Comparison of ENCODE assay signal across 8 cellular contexts in the genomic region with DNA sequence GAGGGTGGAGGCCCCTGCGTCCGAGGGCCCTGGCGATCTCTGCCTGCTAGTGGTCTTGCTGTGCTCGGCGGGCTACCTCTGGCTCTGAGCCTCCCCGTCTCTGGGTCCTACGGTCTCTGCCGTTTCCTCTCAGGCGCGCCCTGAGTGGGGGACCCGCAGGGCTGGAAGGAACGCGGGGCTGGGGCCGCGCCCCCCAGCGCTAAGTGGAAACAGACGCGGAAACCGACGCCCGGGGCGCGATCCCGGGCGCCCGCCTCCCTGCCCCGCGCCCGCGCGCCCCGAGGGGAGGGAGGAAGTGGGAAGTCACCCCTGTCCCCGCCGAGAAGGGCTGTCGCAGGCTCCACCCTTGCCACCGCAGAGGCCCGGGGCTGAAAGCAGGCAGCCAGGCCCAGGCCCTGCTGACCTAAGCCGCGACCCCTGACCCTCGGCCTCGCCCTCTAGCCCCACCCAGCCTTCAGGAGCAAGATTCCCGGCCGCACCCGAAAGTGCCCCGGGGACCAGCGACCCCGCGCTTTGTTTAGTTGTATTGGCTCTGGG. TPM values are rescaled to one million over a fixed set of nuclear protein-coding genes. Genes with fewer than 3 reads are reported as not detected.
DNase-seq lines count a peak whose midpoint lies in the region; ATAC-seq, FAIRE-seq and TF ChIP-seq lines count a peak whose summit lies in the region.

No MANE protein-coding gene starts in this region.

- no peak for FAIRE-seq in urothelium cell line (lab: Jason Lieb, UNC)

- peak overlapping the region; percentile 97 to 98 for H3K27ac ChIP-seq in tibial artery

- no peaks in the 10 kb centered on the region for H3K9me3 ChIP-seq in NT2/D1 (ENCODE audit: insufficient read depth, low read length)
- no peaks in the 10 kb centered on the region for H3K9me3 ChIP-seq in tibial artery

- peak; percentile 3 for ATAC-seq in memory B cell (ENCODE audit: low read depth)
- ATAC-seq in HG02642 (IDR thresholded peaks at IDR 0.05; ENCODE audit: poor library complexity, unreplicated experiment) = no peak

- H3K4me3 ChIP-seq in NT2/D1 (ENCODE audit: insufficient read length, low read depth) (peak overlapping the region; percentile 54), tibial artery (peak overlapping the region; percentile 63 to 65)

- peak overlapping the region; percentile 85 for H3K9ac ChIP-seq in NT2/D1 (ENCODE audit: insufficient read length, low read depth)

- BruUV-seq in Calu3 (replicated peaks; lab: Mats Ljungman, UMichigan) = no TSS peak

- H3K4me3 Mint-ChIP-seq in Calu3 (ENCODE audit: low read depth, unreplicated experiment) (peak overlapping the region; percentile 34), memory B cell (peak overlapping the region; percentile 89)
- peak overlapping the region; percentile 81 for H3K4me3 Mint-ChIP-seq in activated naive CD8-positive, alpha-beta T cell

- TF ChIP-seq CTCF in Calu3 (IDR thresholded peaks at IDR 0.05; ENCODE audit: unreplicated experiment) (no peak), tibial artery (IDR thresholded peaks at IDR 0.05) (no peak)

- H3K9me3 Mint-ChIP-seq in Calu3 (ENCODE audit: low read depth, unreplicated experiment) (no peaks in the 10 kb centered on the region), memory B cell (no peaks in the 10 kb centered on the region)
- no peaks in the 10 kb centered on the region for H3K9me3 Mint-ChIP-seq in activated naive CD8-positive, alpha-beta T cell (ENCODE audit: low read depth)

- H3K36me3 ChIP-seq in NT2/D1 (ENCODE audit: insufficient read depth, insufficient read length, low read length) (peaks cover 13% of the 10 kb centered on the region), tibial artery (peaks cover 0 to under 1% (median 0%) of the 10 kb centered on the region in 3 donors)

- peaks cover 39% of the 10 kb centered on the region for H3K36me3 Mint-ChIP-seq in Calu3 (ENCODE audit: insufficient read depth, unreplicated experiment)
- H3K36me3 Mint-ChIP-seq in activated naive CD8-positive, alpha-beta T cell = no peaks in the 10 kb centered on the region
- H3K36me3 Mint-ChIP-seq in memory B cell = peaks cover 1% of the 10 kb centered on the region

- no peak for DNase-seq in Calu3
- no peak for DNase-seq in NT2/D1 (ENCODE audit: low read depth, low spot score)
- DNase-seq in memory B cell (ENCODE audit: low spot score in 2 of 2) = peak; percentile 72 to 76
- DNase-seq in tibial artery = peak; percentile 46 to 81
- no peak for DNase-seq in urothelium cell line (ENCODE audit: low spot score)
- no peak for DNase-seq in NCI-H187 (lab: John Stamatoyannopoulos, UW)

- H3K27ac Mint-ChIP-seq in Calu3 (ENCODE audit: unreplicated experiment) (no peak overlapping the region), memory B cell (peak overlapping the region; percentile 99)
- no peak overlapping the region for H3K27ac Mint-ChIP-seq in activated naive CD8-positive, alpha-beta T cell

- H3K27me3 Mint-ChIP-seq in Calu3 (ENCODE audit: unreplicated experiment) = no peaks in the 10 kb centered on the region
- H3K27me3 Mint-ChIP-seq in activated naive CD8-positive, alpha-beta T cell = no peaks in the 10 kb centered on the region
- H3K27me3 Mint-ChIP-seq in memory B cell = no peaks in the 10 kb centered on the region

- CTCF ChIA-PET in Calu3 (lab: Charles Lee) = no interaction called here

- H3K27me3 ChIP-seq in NT2/D1 (ENCODE audit: insufficient read depth, insufficient read length) = peaks cover 20% of the 10 kb centered on the region
- no peaks in the 10 kb centered on the region for H3K27me3 ChIP-seq in tibial artery

- peaks cover 34% of the 10 kb centered on the region for H3K4me1 ChIP-seq in NT2/D1 (ENCODE audit: insufficient read depth, insufficient read length)
- H3K4me1 ChIP-seq in tibial artery = peaks cover 16 to 91% (median 79%) of the 10 kb centered on the region in 4 donors

- H3K4me1 Mint-ChIP-seq in Calu3 (ENCODE audit: low read depth, unreplicated experiment) (peaks cover 22% of the 10 kb centered on the region), memory B cell (peaks cover 33% of the 10 kb centered on the region)
- H3K4me1 Mint-ChIP-seq in activated naive CD8-positive, alpha-beta T cell (ENCODE audit: low read depth) = peaks cover 29% of the 10 kb centered on the region

- intact Hi-C loops in Calu3 (cut with micrococcal nuclease; ENCODE audit: unreplicated experiment) = no loop called here
- intact Hi-C loops in tibial artery (cut with DNase I; ENCODE audit: low total_unique reads) = no loop called here

RNA-seq across cellular contexts. Expression of a gene that starts 0.8 kb away (rescaled TPM):
- 7.1 and 13.2 TPM in 2 replicates for total RNA-seq in Calu3 (2022)

RNA-seq across cellular contexts. Expression of a gene that starts 3.5 kb away (rescaled TPM):
- total RNA-seq in Calu3 (2022) = 33.7 and 36.8 TPM in 2 replicates

RNA-seq across cellular contexts. Expression of a gene that starts 12.9 kb away (rescaled TPM):
- 70.1 and 71.8 TPM in 2 replicates for total RNA-seq in Calu3 (2022)

RNA-seq across cellular contexts. Expression of a gene that starts 38.9 kb away (rescaled TPM):
- 0.38 and 0.42 TPM in 2 replicates for total RNA-seq in Calu3 (2022)

Comparison
In these comparisons a context has a peak if more than half of its experiments do, and no peak if none do; other contexts are left out.
1. DNase-seq: peak in memory B cell (2 of 2) and tibial artery (2 of 2); none in Calu3 (single experiment), NT2/D1 (single experiment), urothelium cell line (single experiment) and NCI-H187 (0 of 2).
2. H3K4me3 Mint-ChIP-seq: peak in every context shown above with its lines; median percentile 89 in memory B cell; 81 in activated naive CD8-positive, alpha-beta T cell; 34 in Calu3.